ENCODE assay signal across 25 cellular contexts in genomic region chr3:194615221-194615620, GRCh38. TPM values are rescaled to one million over a fixed set of nuclear protein-coding genes. Genes with fewer than 3 reads are reported as not detected.
DNase-seq lines count a peak whose midpoint lies in the region; ATAC-seq and TF ChIP-seq lines count a peak whose summit lies in the region.
"Had no signal": no experiment of that assay in that cellular context is flagged by ENCODE, and none has a peak within 500 bp of the region (broad histone marks: within the 10 kb centered on the region; RNA-seq: fewer than 3 reads in every experiment).

No MANE protein-coding gene starts in this region.

- POLR2A ChIA-PET in IMR-90 (lab: Charles Lee; ENCODE audit: unreplicated experiment), result no interaction called here

- no peak overlapping the region for H2AK9ac ChIP-seq in IMR-90 (replicated peaks; ENCODE audit: low read depth, low read length, poor library complexity)

- H2AK5ac ChIP-seq in IMR-90 (ENCODE audit: low read depth, low read length), result no peak overlapping the region; the same call in 1 of the 2 replicates

- H3K18ac ChIP-seq in IMR-90 (ENCODE audit: low read depth, low read length), result no peak overlapping the region

- no peaks in the 10 kb centered on the region for H4K20me1 ChIP-seq in IMR-90 (ENCODE audit: insufficient read depth, low read length)
- H4K20me1 ChIP-seq: BLaER1 treated with 17β-estradiol and CSF1 and Interleukin-3, amounts not matched to agents 10 nM and 100 nM had no signal

- peak overlapping the region; percentile 72 for H3K27ac ChIP-seq in cardiac muscle cell
- no peak overlapping the region for H3K27ac ChIP-seq in left ventricle myocardium inferior (replicated peaks)
- no peak overlapping the region for H3K27ac ChIP-seq in IMR-90 (ENCODE audit: insufficient read depth, low read length)
- H3K27ac ChIP-seq in right lobe of liver, result no peak overlapping the region
- no peak overlapping the region for H3K27ac ChIP-seq in upper lobe of right lung
- H3K27ac ChIP-seq in prostate gland, result no peak overlapping the region
- H3K27ac ChIP-seq: A549; BLaER1 treated with 17β-estradiol and CSF1 and Interleukin-3, amounts not matched to agents 10 nM and 100 nM had no signal

- H3K9ac ChIP-seq in IMR-90 (ENCODE audit: low read depth, low read length), result no peak overlapping the region
- H3K9ac ChIP-seq: BLaER1 treated with 17β-estradiol and CSF1 and Interleukin-3, amounts not matched to agents 10 nM and 100 nM had no signal

- peaks cover 0 to 3% of the 10 kb centered on the region in 2 experiments; a peak in 1 of 4 replicates for H3K79me1 ChIP-seq in IMR-90 (ENCODE audit: low read depth in 1 of 2, low read length in 2 of 2)

- WGBS in IMR-90 (ENCODE audit: extremely low coverage in 2 of 2, insufficient read length in 1 of 2), 2 experiments, result 81% methylated on average over 9 of the region's 11 CpGs; no CpG with 5 or more reads in 1 of the 2 experiments
- WGBS in right lobe of liver (ENCODE audit: insufficient coverage, low coverage, low lambda C conversion rate, missing lambda C conversion rate), result 71% methylated on average over 6 of the region's 11 CpGs
- 88% methylated on average over 11 of the region's 11 CpGs for WGBS in prostate gland

- dilution Hi-C loops in IMR-90 (cut with HindIII; ENCODE audit: low sequenced_read_pairs, unreplicated experiment), result no loop called here

- H3K4ac ChIP-seq in IMR-90 (ENCODE audit: low read depth, low read length), result no peak overlapping the region

- H3K36me3 ChIP-seq in cardiac muscle cell (no peaks in the 10 kb centered on the region), left ventricle myocardium inferior (peaks cover 14% of the 10 kb centered on the region), IMR-90 (ENCODE audit: control insufficient read depth, insufficient read depth, low read length) (peaks cover 17% of the 10 kb centered on the region), right lobe of liver (no peaks in the 10 kb centered on the region), upper lobe of right lung (no peaks in the 10 kb centered on the region), prostate gland (no peaks in the 10 kb centered on the region)
- H3K36me3 ChIP-seq: BE2C had no signal

- TF ChIP-seq RAD21 in IMR-90 (IDR thresholded peaks at IDR 0.05; ENCODE audit: low read length), result no peak

- H3K27me3 ChIP-seq in cardiac muscle cell (no peaks in the 10 kb centered on the region), left ventricle myocardium inferior (ENCODE audit: low read depth) (no peaks in the 10 kb centered on the region), IMR-90 (ENCODE audit: control insufficient read depth, insufficient read depth, low read length) (no peaks in the 10 kb centered on the region), right lobe of liver (no peaks in the 10 kb centered on the region), upper lobe of right lung (no peaks in the 10 kb centered on the region), prostate gland (replicated peaks; ENCODE audit: insufficient read depth) (no peaks in the 10 kb centered on the region)
- H3K27me3 ChIP-seq: BE2C; BLaER1 treated with 17β-estradiol and CSF1 and Interleukin-3, amounts not matched to agents 10 nM and 100 nM had no signal

- no TSS peak for BruUV-seq in IMR-90 (replicated peaks; lab: Mats Ljungman, UMichigan)

- H3K4me1 ChIP-seq in cardiac muscle cell (ENCODE audit: low read depth), result no peaks in the 10 kb centered on the region
- no peaks in the 10 kb centered on the region for H3K4me1 ChIP-seq in left ventricle myocardium inferior
- peaks cover 5% of the 10 kb centered on the region; the same call in 1 of the 2 replicates for H3K4me1 ChIP-seq in IMR-90 (ENCODE audit: control insufficient read depth, insufficient read depth, low read length)
- no peaks in the 10 kb centered on the region for H3K4me1 ChIP-seq in right lobe of liver
- no peaks in the 10 kb centered on the region for H3K4me1 ChIP-seq in upper lobe of right lung
- no peaks in the 10 kb centered on the region for H3K4me1 ChIP-seq in prostate gland (replicated peaks)
- H3K4me1 ChIP-seq: A549, BE2C had no signal

- H3K56ac ChIP-seq in IMR-90 (ENCODE audit: extremely low read depth, insufficient read depth, low read length), result no peak overlapping the region

- CTCF ChIA-PET in IMR-90 (lab: Yijun Ruan, JAX), result interaction anchor here (0.8 to 1.3 kb wide), 2 partner anchors 10 to 21 kb away, joined by 3 read pairs; no protein-coding TSS in a partner anchor

- H4K8ac ChIP-seq in IMR-90 (ENCODE audit: low read depth in 2 of 2, low read length in 2 of 2), result no peak overlapping the region

- H4K5ac ChIP-seq in IMR-90 (ENCODE audit: low read depth, low read length), result no peak overlapping the region

- H2BK20ac ChIP-seq in IMR-90 (ENCODE audit: low read depth, low read length), result no peak overlapping the region

- H2BK120ac ChIP-seq in IMR-90 (ENCODE audit: low read depth, low read length), result no peak overlapping the region

- no peak overlapping the region for H3K4me3 ChIP-seq in cardiac muscle cell
- no peak overlapping the region for H3K4me3 ChIP-seq in left ventricle myocardium inferior
- H3K4me3 ChIP-seq in IMR-90 (ENCODE audit: insufficient read depth, low read depth, low read length), result no peak overlapping the region
- H3K4me3 ChIP-seq in right lobe of liver, result no peak overlapping the region
- no peak overlapping the region for H3K4me3 ChIP-seq in upper lobe of right lung
- H3K4me3 ChIP-seq in prostate gland, result no peak overlapping the region
- H3K4me3 ChIP-seq: A549; BLaER1 treated with 17β-estradiol and CSF1 and Interleukin-3, amounts not matched to agents 10 nM and 100 nM; GM12878; GM23338 had no signal

- no peak for TF ChIP-seq CTCF in cardiac muscle cell (IDR thresholded peaks at IDR 0.05; ENCODE audit: low read depth, low read length)
- TF ChIP-seq CTCF in left ventricle myocardium inferior (IDR thresholded peaks at IDR 0.05; ENCODE audit: borderline replicate concordance), result no peak
- TF ChIP-seq CTCF in IMR-90 (conservative IDR thresholded peaks at IDR 0.05; ENCODE audit: low read depth, low read length), result no peak
- no peak for TF ChIP-seq CTCF in right lobe of liver (IDR thresholded peaks at IDR 0.05)
- TF ChIP-seq CTCF in upper lobe of right lung (IDR thresholded peaks at IDR 0.05), result no peak
- TF ChIP-seq CTCF in prostate gland (IDR thresholded peaks at IDR 0.05), result no peak

- TF ChIP-seq POLR2A in IMR-90 (IDR thresholded peaks at IDR 0.05; ENCODE audit: low read depth, low read length) (no peak), right lobe of liver (IDR thresholded peaks at IDR 0.05) (no peak), prostate gland (IDR thresholded peaks at IDR 0.05) (no peak)

- no peak overlapping the region for H3K14ac ChIP-seq in IMR-90 (replicated peaks; ENCODE audit: low read depth, low read length)

- ATAC-seq in IMR-90 (ENCODE audit: low read depth) (peak; percentile 13; the same call in 1 of the 2 replicates), right lobe of liver (peak; percentile 17 to 64 (median 49)), upper lobe of right lung (no peak), GM21447 (IDR thresholded peaks at IDR 0.05; ENCODE audit: unreplicated experiment) (no peak)
- ATAC-seq: GM12878, GM23338, HCT116 had no signal

- H3K9me3 ChIP-seq in cardiac muscle cell (ENCODE audit: low read depth), result no peaks in the 10 kb centered on the region
- H3K9me3 ChIP-seq in left ventricle myocardium inferior (replicated peaks), result no peaks in the 10 kb centered on the region
- H3K9me3 ChIP-seq in IMR-90 (ENCODE audit: control insufficient read depth, insufficient read depth, low read length), result no peaks in the 10 kb centered on the region
- H3K9me3 ChIP-seq in right lobe of liver, result no peaks in the 10 kb centered on the region
- H3K9me3 ChIP-seq in upper lobe of right lung, result no peaks in the 10 kb centered on the region
- H3K9me3 ChIP-seq in prostate gland, result no peaks in the 10 kb centered on the region
- H3K9me3 ChIP-seq: A549; BE2C; BLaER1 treated with 17β-estradiol and CSF1 and Interleukin-3, amounts not matched to agents 10 nM and 100 nM had no signal

- H3K23ac ChIP-seq in IMR-90 (ENCODE audit: low read depth, low read length), result no peak overlapping the region

- in situ Hi-C loops in IMR-90 (cut with MboI; ENCODE audit: low sequenced_read_pairs), result no loop called here

- H2AFZ ChIP-seq in IMR-90 (replicated peaks; ENCODE audit: low read length, poor library complexity), result no peak overlapping the region
- H2AFZ ChIP-seq: GM23338 had no signal

- H2BK5ac ChIP-seq in IMR-90 (ENCODE audit: low read depth, low read length, poor library complexity, severe bottlenecking), result no peak overlapping the region

- intact Hi-C loops in left ventricle myocardium inferior (cut with micrococcal nuclease) (no loop called here), IMR-90 (cut with micrococcal nuclease) (no loop called here), right lobe of liver (cut with DNase I) (no loop called here), upper lobe of right lung (cut with DNase I) (no loop called here), prostate gland (cut with DNase I) (no loop called here)

- no peak overlapping the region for H2BK15ac ChIP-seq in IMR-90 (ENCODE audit: low read depth, low read length)

- no peak for DNase-seq in cardiac muscle cell (ENCODE audit: low read depth in 1 of 2, low spot score in 1 of 2)
- DNase-seq in left ventricle myocardium inferior, result no peak
- DNase-seq in IMR-90, result peak; percentile 13
- no peak for DNase-seq in right lobe of liver
- DNase-seq in myocyte (ENCODE audit: low read depth), result peak; percentile 51
- DNase-seq in upper lobe of right lung, result no peak
- no peak for DNase-seq in prostate gland (ENCODE audit: low spot score)
- DNase-seq: 8988T; ACHN; AML-193; BE2C; CD4-positive, alpha-beta T cell; CD8-positive, alpha-beta memory T cell; DMS 273 treated with DMSO at 0.1 percent for 48 hours; DMS79; EL; GDM1; H9 had no signal

- no peaks in the 10 kb centered on the region; the same call in 1 of the 2 replicates for H3K9me1 ChIP-seq in IMR-90 (ENCODE audit: insufficient read depth, low read length)

- no peak overlapping the region for H4K91ac ChIP-seq in IMR-90 (ENCODE audit: insufficient read depth, low read depth, low read length)

- H3K4me2 ChIP-seq in IMR-90 (ENCODE audit: low read depth, low read length), result no peak overlapping the region
- H3K4me2 ChIP-seq: A549, GM23338 had no signal

RNA-seq across cellular contexts. Expression of gene TMEM44, which starts 18.0 kb away (rescaled TPM):
- 14.1 and 16.2 TPM in 2 replicates for total RNA-seq in cardiac muscle cell
- polyA plus RNA-seq in cardiac muscle cell, result 18.7 and 19.2 TPM in 2 replicates
- total RNA-seq in left ventricle myocardium inferior, result 7.5 TPM
- total RNA-seq in IMR-90 (2012; rRNA removed), result 7.8 and 9.7 TPM in 2 replicates
- 22.4 and 24.2 TPM in 2 replicates for polyA plus RNA-seq in IMR-90 (2012; rRNA removed)
- 13.9 and 18.1 TPM in 2 replicates for polyA plus RNA-seq in IMR-90 (2012; cell fraction: cytosol; rRNA removed)
- 104 and 111 TPM in 2 replicates for polyA plus RNA-seq in IMR-90 (2012; cell fraction: nucleus; rRNA removed; ENCODE audit: low replicate concordance)
- total RNA-seq in right lobe of liver, result 1 to 10 TPM; 2.2 to 6.8 (median 4.2) TPM
- 16.7 and 21.1 TPM in 2 replicates for total RNA-seq in myocyte
- 16.7 TPM for polyA plus RNA-seq in myocyte (2012)
- total RNA-seq in upper lobe of right lung, result 25.3 TPM
- 10 to 100 TPM; 11.0 to 11.1 TPM for total RNA-seq in prostate gland
- polyA plus RNA-seq: CD14-positive monocyte had no signal

RNA-seq across cellular contexts. Expression of gene LSG1, which starts 56.8 kb away (rescaled TPM):
- total RNA-seq in cardiac muscle cell (15.7 and 22.5 TPM in 2 replicates), left ventricle myocardium inferior (23.4 TPM), IMR-90 (2012; rRNA removed) (45.2 and 46.7 TPM in 2 replicates), right lobe of liver (10 to 100 TPM; 13.7 to 23.2 (median 18.0) TPM), myocyte (32.1 and 32.6 TPM in 2 replicates), upper lobe of right lung (36.8 TPM), prostate gland (10 to 100 TPM; 25.9 to 49.6 TPM)
- polyA plus RNA-seq in cardiac muscle cell (20.3 and 31.5 TPM in 2 replicates), IMR-90 (2012; rRNA removed) (25.2 and 26.8 TPM in 2 replicates)
- polyA plus RNA-seq in IMR-90 (2012; cell fraction: cytosol; rRNA removed), result 4.7 and 9.8 TPM in 2 replicates
- polyA plus RNA-seq in IMR-90 (2012; cell fraction: nucleus; rRNA removed; ENCODE audit: low replicate concordance), result 14.1 and 59.8 TPM in 2 replicates
- polyA plus RNA-seq in myocyte (2012), result 26.5 TPM

Comparison
In these comparisons a context has a peak if more than half of its experiments do, and no peak if none do; other contexts are left out.
1. DNase-seq: peak in IMR-90 (single experiment) and myocyte (single experiment); none in cardiac muscle cell (0 of 2), left ventricle myocardium inferior (single experiment), right lobe of liver (0 of 3), upper lobe of right lung (single experiment) and prostate gland (single experiment).
2. ATAC-seq: peak in IMR-90 (single experiment) and right lobe of liver (4 of 4); none in upper lobe of right lung (single experiment) and GM21447 (single experiment).